In genomic region chr17:47624727-47625068, GRCh38 we compare ENCODE assay signal across 21 cellular contexts.
"Had no signal": no experiment of that assay in that cellular context is flagged by ENCODE, and none has a peak within 500 bp of the region (broad histone marks: within the 10 kb centered on the region; RNA-seq: fewer than 3 reads in every experiment).

No MANE protein-coding gene starts in this region.

- H3K27me3 Mint-ChIP-seq: activated naive CD4-positive, alpha-beta T cell treated with anti-CD3 and anti-CD28 coated beads, Interleukin-2, amount 10 ng/mL, durations not matched to agents 7 days and 5 days; memory B cell; natural killer cell treated with Interleukin-12 subunit alpha and Interleukin-12 subunit beta and Interleukin-15 and Interleukin-18, amount 100 ng/mL, for 72 hours had no signal

- H3K4me3 Mint-ChIP-seq: activated naive CD4-positive, alpha-beta T cell treated with anti-CD3 and anti-CD28 coated beads, Interleukin-2, amount 10 ng/mL, durations not matched to agents 7 days and 5 days; memory B cell; natural killer cell treated with Interleukin-12 subunit alpha and Interleukin-12 subunit beta and Interleukin-15 and Interleukin-18, amount 100 ng/mL, for 72 hours; T-helper 2 cell treated with Interferon-gamma antibody and Interleukin-4, amounts not matched to agents 5 μg/mL and 100 μg/mL, for 36 hours had no signal

- ATAC-seq: body of pancreas; gastroesophageal sphincter; heart left ventricle; natural killer cell treated with Interleukin-12 subunit alpha and Interleukin-12 subunit beta and Interleukin-15 and Interleukin-18, amount 100 ng/mL, for 72 hours had no signal

- H3K9me3 Mint-ChIP-seq: activated naive CD4-positive, alpha-beta T cell treated with anti-CD3 and anti-CD28 coated beads, Interleukin-2, amount 10 ng/mL, durations not matched to agents 7 days and 5 days; memory B cell; natural killer cell treated with Interleukin-12 subunit alpha and Interleukin-12 subunit beta and Interleukin-15 and Interleukin-18, amount 100 ng/mL, for 72 hours; T-helper 2 cell treated with Interferon-gamma antibody and Interleukin-4, amounts not matched to agents 5 μg/mL and 100 μg/mL, for 36 hours had no signal

- H3K4me1 ChIP-seq: prostate gland had no signal

- H3K27ac Mint-ChIP-seq: activated naive CD4-positive, alpha-beta T cell treated with anti-CD3 and anti-CD28 coated beads, Interleukin-2, amount 10 ng/mL, durations not matched to agents 7 days and 5 days; memory B cell; T-helper 2 cell treated with Interferon-gamma antibody and Interleukin-4, amounts not matched to agents 5 μg/mL and 100 μg/mL, for 36 hours had no signal

- H3K4me3 ChIP-seq: body of pancreas, cardiac muscle cell, gastroesophageal sphincter, heart left ventricle, prostate gland, spleen, tibial artery had no signal

- H3K27me3 ChIP-seq: body of pancreas, cardiac muscle cell, gastroesophageal sphincter, heart left ventricle, spleen, tibial artery had no signal

- H3K9me3 ChIP-seq: body of pancreas, gastroesophageal sphincter, heart left ventricle, prostate gland, spleen, tibial artery had no signal

- H3K4me1 Mint-ChIP-seq: memory B cell had no signal

- H3K36me3 ChIP-seq: prostate gland had no signal

- DNase-seq: activated CD4-positive, CD25-positive, alpha-beta regulatory T cell treated with anti-CD3 and anti-CD28 coated beads, Interleukin-2, amount 50 U/mL, for 72 hours; activated CD8-positive, alpha-beta memory T cell treated with anti-CD3 and anti-CD28 coated beads, Interleukin-2, amount 50 U/mL, for 48 hours; activated effector memory CD4-positive, alpha-beta T cell treated with Interleukin-2 at 50 U/mL for 16 hours; activated naive CD4-positive, alpha-beta T cell treated with anti-CD3 and anti-CD28 coated beads, Interleukin-2, amount 10 ng/mL, durations not matched to agents 7 days and 5 days; activated T-cell treated with anti-CD3 and anti-CD28 coated beads, Interleukin-2, amount 50 U/mL, for 48 hours; anterior cingulate cortex; body of pancreas; heart left ventricle; spleen; stimulated activated CD4-positive, alpha-beta T cell treated with anti-CD3 and anti-CD28 coated beads, Interleukin-4, amount 100 ng/mL, for 1 hour; stimulated activated naive CD4-positive, alpha-beta T cell treated with Interleukin-2 at 50 U/mL for 16 hours; substantia nigra; tibial artery had no signal

- H3K27ac ChIP-seq: body of pancreas, cardiac muscle cell, epithelial cell of prostate, heart left ventricle, prostate gland, spleen, tibial artery, VCaP had no signal
